In genomic region chr1:171251042-171251740, GRCh38 we compare ENCODE assay signal across 8 cellular contexts. TPM values are rescaled to one million over a fixed set of nuclear protein-coding genes. Genes with fewer than 3 reads are reported as not detected.
DNase-seq lines count a peak whose midpoint lies in the region; TF ChIP-seq lines count a peak whose summit lies in the region.

No MANE protein-coding gene starts in this region.

- peak overlapping the region; percentile 58 for H3K9ac ChIP-seq in skeletal muscle satellite cell (ENCODE audit: low read depth, low read length)

- H3K27ac ChIP-seq in HEK293 (ENCODE audit: extremely low read depth, low read depth, low read length), result peak overlapping the region; percentile 44; the same call in 1 of the 2 replicates

- CTCF ChIA-PET in HEK293 (lab: Yijun Ruan, JAX), result interaction anchor here (0.6 to 2.5 kb wide), 8 partner anchors 13 to 110 kb away, joined by 3 to 14 read pairs (median 4); partner anchors contain the start of gene FMO4

- peak overlapping the region; percentile 80 for H3K4me3 Mint-ChIP-seq in activated naive CD8-positive, alpha-beta T cell treated with anti-CD3 and anti-CD28 coated beads for 36 hours

- H3K4me3 ChIP-seq in HEK293 (ENCODE audit: low read depth, low read length), result peak overlapping the region; percentile 57
- peak overlapping the region; percentile 40 for H3K4me3 ChIP-seq in iPS-11a (ENCODE audit: low read depth, low read length)
- H3K4me3 ChIP-seq in skeletal muscle satellite cell (ENCODE audit: low read length), result peak overlapping the region; percentile 71

- no peaks in the 10 kb centered on the region for H3K36me3 ChIP-seq in HEK293 (ENCODE audit: control insufficient read depth in 2 of 2, insufficient read depth in 1 of 2, low read length in 2 of 2)
- no peaks in the 10 kb centered on the region for H3K36me3 ChIP-seq in skeletal muscle satellite cell (ENCODE audit: insufficient read depth, low read length)

- peaks cover 57% of the 10 kb centered on the region for H3K27me3 Mint-ChIP-seq in activated naive CD8-positive, alpha-beta T cell treated with anti-CD3 and anti-CD28 coated beads for 36 hours

- H3K4me1 ChIP-seq in HEK293 (ENCODE audit: control insufficient read depth, insufficient read depth, low read length) (no peaks in the 10 kb centered on the region), skeletal muscle satellite cell (ENCODE audit: control insufficient read depth, insufficient read depth, low read length) (no peaks in the 10 kb centered on the region)

- no peaks in the 10 kb centered on the region for H3K36me3 Mint-ChIP-seq in activated naive CD8-positive, alpha-beta T cell treated with anti-CD3 and anti-CD28 coated beads for 36 hours

- H3K4me2 ChIP-seq in skeletal muscle satellite cell (ENCODE audit: low read length), result peak overlapping the region; percentile 89

- POLR2A ChIA-PET in HEK293 (lab: Yijun Ruan, JAX), result no interaction called here

- H3K9me3 Mint-ChIP-seq in activated naive CD8-positive, alpha-beta T cell treated with anti-CD3 and anti-CD28 coated beads for 36 hours, result no peaks in the 10 kb centered on the region

- peaks cover 8% of the 10 kb centered on the region for H3K4me1 Mint-ChIP-seq in activated naive CD8-positive, alpha-beta T cell treated with anti-CD3 and anti-CD28 coated beads for 36 hours

- H3K27me3 ChIP-seq in skeletal muscle satellite cell (ENCODE audit: control insufficient read depth, insufficient read depth, low read length), result peaks cover 19% of the 10 kb centered on the region

- DNase-seq in DMS79 (lab: John Stamatoyannopoulos, UW) (peak; percentile 63), NCI-H524 treated with DMSO at 0.1 percent for 48 hours (lab: John Stamatoyannopoulos, UW) (peak; percentile 27), superior temporal gyrus (ENCODE audit: extremely low spot score) (no peak), nucleus accumbens (lab: John Stamatoyannopoulos, UW) (no peak)
- DNase-seq in activated naive CD8-positive, alpha-beta T cell treated with anti-CD3 and anti-CD28 coated beads for 36 hours, result peak; percentile 14

- TF ChIP-seq CTCF in HEK293 (tag by site-specific recombination; IDR thresholded peaks at IDR 0.05), result 0 out of 2 replicates have a peak, but pooled peaks have one; percentile 19

- H3K9me3 ChIP-seq in HEK293 (ENCODE audit: control insufficient read depth, insufficient read depth, low read depth, low read length), result no peaks in the 10 kb centered on the region
- no peaks in the 10 kb centered on the region for H3K9me3 ChIP-seq in skeletal muscle satellite cell (replicated peaks; ENCODE audit: low read length)

- H3K27ac Mint-ChIP-seq in activated naive CD8-positive, alpha-beta T cell treated with anti-CD3 and anti-CD28 coated beads for 36 hours, result no peak overlapping the region

TF ChIP-seq in HEK293, 187 proteins besides CTCF, POLR2A, EP300 and RAD21:
- TF ChIP-seq ZBTB17 (tag by site-specific recombination; IDR thresholded peaks at IDR 0.05), result 0 out of 2 replicates have a peak, but pooled peaks have one; percentile 19
- TF ChIP-seq ZNF518A (tag by site-specific recombination; conservative IDR thresholded peaks at IDR 0.05; ENCODE audit: low read depth), result no peak
- 0 out of 2 replicates have a peak, but pooled peaks have one; percentile 9 for TF ChIP-seq IKZF3 (tag by site-specific recombination; IDR thresholded peaks at IDR 0.05)
- 0 out of 2 replicates have a peak, but pooled peaks have one; percentile 6 for TF ChIP-seq ZNF394 (tag by site-specific recombination; IDR thresholded peaks at IDR 0.05; ENCODE audit: borderline replicate concordance)
- peak; percentile 74 for TF ChIP-seq ZNF335 (tag by site-specific recombination; conservative IDR thresholded peaks at IDR 0.05)
- no peak for TF ChIP-seq ZNF350 (tag by site-specific recombination; IDR thresholded peaks at IDR 0.05)
- TF ChIP-seq ZNF10 (tag by site-specific recombination; IDR thresholded peaks at IDR 0.05), result no peak
- TF ChIP-seq SP2 (tag by site-specific recombination; IDR thresholded peaks at IDR 0.05), result no peak
- TF ChIP-seq OSR2 (tag by site-specific recombination; IDR thresholded peaks at IDR 0.05), result peak; percentile 63; the same call in 1 of the 2 replicates
- peak; percentile 78 for TF ChIP-seq ZIC2 (tag by site-specific recombination; IDR thresholded peaks at IDR 0.05)
- peak; percentile 54; the same call in 1 of the 2 replicates for TF ChIP-seq TCF7L2 (IDR thresholded peaks at IDR 0.05; ENCODE audit: borderline replicate concordance, low read depth, low read length)
- peak; percentile 46; the same call in 1 of the 2 replicates for TF ChIP-seq ZEB2 (tag by site-specific recombination; IDR thresholded peaks at IDR 0.05)
- 0 out of 2 replicates have a peak, but pooled peaks have one; percentile 26 for TF ChIP-seq ZNF366 (tag by site-specific recombination; conservative IDR thresholded peaks at IDR 0.05)
- peak; percentile 68 for TF ChIP-seq GLIS2 (tag by site-specific recombination; IDR thresholded peaks at IDR 0.05)
- TF ChIP-seq ZBTB48 (tag by site-specific recombination; IDR thresholded peaks at IDR 0.05), result peak; percentile 28; the same call in 1 of the 2 replicates

RNA-seq across cellular contexts. Expression of gene FMO1, which starts 2.9 kb away (rescaled TPM):
- total RNA-seq in activated naive CD8-positive, alpha-beta T cell treated with anti-CD3 and anti-CD28 coated beads for 36 hours, result not detected
- not detected in 2 replicates for total RNA-seq in skeletal muscle satellite cell (2012; rRNA removed)

Comparison
In these comparisons a context has a peak if more than half of its experiments do, and no peak if none do; other contexts are left out.
1. DNase-seq: peak in DMS79 (single experiment), NCI-H524 treated with DMSO at 0.1 percent for 48 hours (single experiment) and activated naive CD8-positive, alpha-beta T cell treated with anti-CD3 and anti-CD28 coated beads for 36 hours (single experiment); none in superior temporal gyrus (single experiment) and nucleus accumbens (0 of 56).
2. Peak in every context shown above with its lines, with median percentiles within 50 percentile points of each other: H3K4me3 ChIP-seq.